In genomic region chr3:102447272-102447671, GRCh38 we compare ENCODE assay signal across 20 cellular contexts. TPM values are rescaled to one million over a fixed set of nuclear protein-coding genes. Genes with fewer than 3 reads are reported as not detected.
"Had no signal": no experiment of that assay in that cellular context is flagged by ENCODE, and none has a peak within 500 bp of the region (broad histone marks: within the 10 kb centered on the region; RNA-seq: fewer than 3 reads in every experiment).

No MANE protein-coding gene starts in this region.

- ATAC-seq: activated naive CD4-positive, alpha-beta T cell treated with anti-CD3 and anti-CD28 coated beads, Interleukin-2, amount 50 U/mL, for 72 hours; gastrocnemius medialis; heart right ventricle; stimulated activated naive CD8-positive, alpha-beta T cell treated with anti-CD3 and anti-CD28 coated beads, Interleukin-15, Interleukin-2, amounts not matched to agents 100 U/mL and 50 U/mL, for 24 hours; T-helper 17 cell had no signal

- H3K4me3 ChIP-seq: cardiac muscle cell, coronary artery, gastrocnemius medialis, heart right ventricle, left ventricle myocardium inferior, suprapubic skin, upper lobe of left lung had no signal

- DNase-seq: activated CD4-positive, alpha-beta T cell treated with anti-CD3 and anti-CD28 coated beads, Interleukin-2, amount 50 U/mL, for 1 hour; activated T-cell treated with anti-CD3 and anti-CD28 coated beads for 4 hours; effector CD4-positive, alpha-beta T cell; gastrocnemius medialis; heart right ventricle; left ventricle myocardium inferior; nephron progenitor cell; stimulated activated CD4-positive, alpha-beta T cell treated with anti-CD3 and anti-CD28 coated beads, Interleukin-2, amount 100 ng/mL, for 48 hours; stimulated activated CD8-positive, alpha-beta memory T cell treated with anti-CD3 and anti-CD28 coated beads, Interleukin-4, amount 100 ng/mL, for 48 hours; stimulated activated naive CD8-positive, alpha-beta T cell treated with anti-CD3 and anti-CD28 coated beads, Interleukin-15, Interleukin-2, amounts not matched to agents 100 U/mL and 50 U/mL, for 24 hours; T-helper 17 cell; upper lobe of left lung had no signal

RNA-seq across cellular contexts. Expression of gene ZPLD1, which starts 12.5 kb away (rescaled TPM):
- total RNA-seq: activated CD8-positive, alpha-beta memory T cell treated with anti-CD3 and anti-CD28 coated beads for 36 hours; activated naive CD4-positive, alpha-beta T cell treated with anti-CD3 and anti-CD28 coated beads, Interleukin-2, amount 50 U/mL, for 72 hours; endothelial cell of umbilical vein; heart right ventricle; left ventricle myocardium inferior; mesenteric fat pad; osteoblast; T-helper 17 cell; upper lobe of left lung had no signal
